In the genomic region with DNA sequence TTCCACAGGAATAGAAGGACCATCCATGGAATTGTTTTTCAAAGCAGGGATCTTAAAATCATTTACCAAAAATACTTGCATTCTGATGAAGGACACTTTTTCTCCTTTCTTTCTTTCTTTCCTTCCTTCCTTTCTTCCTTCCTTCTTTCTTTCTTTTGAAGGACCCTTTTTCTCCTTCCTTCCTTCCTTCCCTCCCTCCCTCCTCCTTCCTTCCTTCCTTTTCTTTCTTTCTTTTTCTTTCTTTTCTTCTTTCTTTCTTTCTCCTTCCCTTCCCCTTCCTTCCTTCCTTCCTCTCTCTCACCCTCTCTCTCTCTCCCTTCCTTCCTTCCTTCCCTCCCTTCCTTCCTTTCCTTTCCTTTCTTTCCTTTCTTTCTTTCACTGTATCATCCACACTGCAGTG, we compare ENCODE assay signal across 23 cellular contexts.
DNase-seq lines count a peak whose midpoint lies in the region; ATAC-seq and TF ChIP-seq lines count a peak whose summit lies in the region.
"Had no signal": no experiment of that assay in that cellular context is flagged by ENCODE, and none has a peak within 500 bp of the region (broad histone marks: within the 10 kb centered on the region; RNA-seq: fewer than 3 reads in every experiment).

No MANE protein-coding gene starts in this region.

- no peaks in the 10 kb centered on the region for H3K27me3 Mint-ChIP-seq in activated CD4-positive, alpha-beta T cell treated with anti-CD3 and anti-CD28 coated beads, Interleukin-2, amount 10 ng/mL, durations not matched to agents 24 days and 14 days
- no peaks in the 10 kb centered on the region for H3K27me3 Mint-ChIP-seq in CD8-positive, alpha-beta T cell (ENCODE audit: low read depth)
- H3K27me3 Mint-ChIP-seq in activated T-helper 2 cell treated with anti-CD3 and anti-CD28 coated beads, Interferon-gamma antibody, Interleukin-2, Interleukin-4, amounts not matched to agents 10 μg/mL and 5 μg/mL and 100 μg/mL, durations not matched to agents 14 hours and 24 hours and 36 hours (ENCODE audit: low read depth) = no peaks in the 10 kb centered on the region
- no peaks in the 10 kb centered on the region for H3K27me3 Mint-ChIP-seq in naive thymus-derived CD8-positive, alpha-beta T cell
- H3K27me3 Mint-ChIP-seq: CD4-positive, CD25-positive, alpha-beta regulatory T cell had no signal

- CTCF ChIA-PET in CD8-positive, alpha-beta T cell (lab: Charles Lee) = no interaction called here

- no peak for TF ChIP-seq CTCF in CD8-positive, alpha-beta T cell (IDR thresholded peaks at IDR 0.05)

- peaks cover 72% of the 10 kb centered on the region for H3K36me3 Mint-ChIP-seq in activated CD4-positive, alpha-beta T cell treated with anti-CD3 and anti-CD28 coated beads, Interleukin-2, amount 10 ng/mL, durations not matched to agents 24 days and 14 days (ENCODE audit: low read depth)
- peaks cover 73% of the 10 kb centered on the region for H3K36me3 Mint-ChIP-seq in CD8-positive, alpha-beta T cell
- peaks cover 78% of the 10 kb centered on the region for H3K36me3 Mint-ChIP-seq in activated T-helper 2 cell treated with anti-CD3 and anti-CD28 coated beads, Interferon-gamma antibody, Interleukin-2, Interleukin-4, amounts not matched to agents 10 μg/mL and 5 μg/mL and 100 μg/mL, durations not matched to agents 14 hours and 24 hours and 36 hours (ENCODE audit: low read depth)
- H3K36me3 Mint-ChIP-seq in naive thymus-derived CD8-positive, alpha-beta T cell = peaks cover 11 to 90% (median 40%) of the 10 kb centered on the region in 3 donors
- H3K36me3 Mint-ChIP-seq: stimulated activated memory B cell treated with anti-CD40 and anti-IgM and Interleukin-4, amounts not matched to agents 10 μg/mL and 1 μg/mL and 100 μg/mL, for 72 hours had no signal

- peak overlapping the region; percentile 54 for H3K27ac Mint-ChIP-seq in activated CD4-positive, alpha-beta T cell treated with anti-CD3 and anti-CD28 coated beads, Interleukin-2, amount 10 ng/mL, durations not matched to agents 24 days and 14 days
- peak overlapping the region; percentile 70 for H3K27ac Mint-ChIP-seq in CD8-positive, alpha-beta T cell
- H3K27ac Mint-ChIP-seq in activated T-helper 2 cell treated with anti-CD3 and anti-CD28 coated beads, Interferon-gamma antibody, Interleukin-2, Interleukin-4, amounts not matched to agents 10 μg/mL and 5 μg/mL and 100 μg/mL, durations not matched to agents 14 hours and 24 hours and 36 hours = peak overlapping the region; percentile 77
- H3K27ac Mint-ChIP-seq in naive thymus-derived CD8-positive, alpha-beta T cell = peak overlapping the region in 6 of 10 donors; percentile 23 to 72 (median 70)
- H3K27ac Mint-ChIP-seq: HFFc6; nephron progenitor cell; stimulated activated memory B cell treated with anti-CD40 and anti-IgM and Interleukin-4, amounts not matched to agents 10 μg/mL and 1 μg/mL and 100 μg/mL, for 72 hours had no signal

- H3K4me3 Mint-ChIP-seq in activated CD4-positive, alpha-beta T cell treated with anti-CD3 and anti-CD28 coated beads, Interleukin-2, amount 10 ng/mL, durations not matched to agents 24 days and 14 days = no peak overlapping the region
- no peak overlapping the region for H3K4me3 Mint-ChIP-seq in CD8-positive, alpha-beta T cell
- H3K4me3 Mint-ChIP-seq in activated T-helper 2 cell treated with anti-CD3 and anti-CD28 coated beads, Interferon-gamma antibody, Interleukin-2, Interleukin-4, amounts not matched to agents 10 μg/mL and 5 μg/mL and 100 μg/mL, durations not matched to agents 14 hours and 24 hours and 36 hours (ENCODE audit: low read depth) = peak overlapping the region; percentile 34
- no peak overlapping the region for H3K4me3 Mint-ChIP-seq in naive thymus-derived CD8-positive, alpha-beta T cell
- H3K4me3 Mint-ChIP-seq: HFFc6; nephron progenitor cell; stimulated activated memory B cell treated with anti-CD40 and anti-IgM and Interleukin-4, amounts not matched to agents 10 μg/mL and 1 μg/mL and 100 μg/mL, for 72 hours had no signal

- no peak overlapping the region for H3K4me3 ChIP-seq in CD8-positive, alpha-beta T cell (ENCODE audit: low read depth, low read length)
- H3K4me3 ChIP-seq: breast epithelium, gastroesophageal sphincter, lower lobe of right lung, PC-9, SK-N-MC had no signal

- intact Hi-C loops in activated CD4-positive, alpha-beta T cell treated with anti-CD3 and anti-CD28 coated beads, Interleukin-2, amount 10 ng/mL, durations not matched to agents 24 days and 14 days (cut with micrococcal nuclease) = no loop called here
- intact Hi-C loops in CD8-positive, alpha-beta T cell (cut with DNase I, micrococcal nuclease) = no loop called here
- intact Hi-C loops in activated T-helper 2 cell treated with anti-CD3 and anti-CD28 coated beads, Interferon-gamma antibody, Interleukin-2, Interleukin-4, amounts not matched to agents 10 μg/mL and 5 μg/mL and 100 μg/mL, durations not matched to agents 14 hours and 24 hours and 36 hours (cut with micrococcal nuclease) = loop anchor here (10.0 kb wide), 3 partner anchors 370 to 680 kb away; a partner anchor contains a TSS

- POLR2A ChIA-PET in CD8-positive, alpha-beta T cell (lab: Charles Lee) = interaction anchor here (1.9 kb wide), 1 partner anchor 25 kb away, joined by 4 read pairs; no protein-coding TSS in a partner anchor
- POLR2A ChIA-PET in naive thymus-derived CD8-positive, alpha-beta T cell (lab: Charles Lee) = interaction anchor here (0.7 to 1.3 kb wide), 2 partner anchors 13 to 81 kb away, joined by 3 read pairs; no protein-coding TSS in a partner anchor

- no peak overlapping the region for H3K27ac ChIP-seq in CD8-positive, alpha-beta T cell (ENCODE audit: low read depth, low read length)
- H3K27ac ChIP-seq: breast epithelium, gastroesophageal sphincter, lower lobe of right lung, PC-9, SK-N-MC, VCaP had no signal

- no peaks in the 10 kb centered on the region for H3K27me3 ChIP-seq in CD8-positive, alpha-beta T cell (ENCODE audit: insufficient read depth, low read length)
- H3K27me3 ChIP-seq: breast epithelium, gastroesophageal sphincter had no signal

- H3K4me1 ChIP-seq in CD8-positive, alpha-beta T cell (ENCODE audit: insufficient read depth, low read length) = no peaks in the 10 kb centered on the region
- H3K4me1 ChIP-seq: breast epithelium, lower lobe of right lung had no signal

- ATAC-seq in CD8-positive, alpha-beta T cell = no peak
- no peak for ATAC-seq in naive thymus-derived CD8-positive, alpha-beta T cell
- ATAC-seq in HG03342 (IDR thresholded peaks at IDR 0.05; ENCODE audit: unreplicated experiment) = no peak
- ATAC-seq: gastroesophageal sphincter; lower lobe of right lung; stimulated activated memory B cell treated with anti-CD40 and anti-IgM and Interleukin-4, amounts not matched to agents 10 μg/mL and 1 μg/mL and 100 μg/mL, for 72 hours had no signal

- no peak for DNase-seq in activated CD4-positive, alpha-beta T cell treated with anti-CD3 and anti-CD28 coated beads, Interleukin-2, amount 10 ng/mL, durations not matched to agents 24 days and 14 days
- DNase-seq in activated CD4-positive, alpha-beta T cell treated with anti-CD3 and anti-CD28 coated beads for 4 hours = no peak
- DNase-seq in CD8-positive, alpha-beta T cell = no peak
- DNase-seq in activated T-helper 2 cell treated with anti-CD3 and anti-CD28 coated beads, Interferon-gamma antibody, Interleukin-2, Interleukin-4, amounts not matched to agents 10 μg/mL and 5 μg/mL and 100 μg/mL, durations not matched to agents 14 hours and 24 hours and 36 hours (ENCODE audit: low spot score) = no peak
- DNase-seq in naive thymus-derived CD8-positive, alpha-beta T cell = no peak
- DNase-seq in T-helper 9 cell = no peak
- no peak for DNase-seq in kidney glomerular epithelial cell (lab: John Stamatoyannopoulos, UW)
- DNase-seq: activated CD4-positive, alpha-beta T cell treated with anti-CD3 and anti-CD28 coated beads, Interleukin-2, amount 50 U/mL, for 4 hours; CD4-positive, CD25-positive, alpha-beta regulatory T cell; DMS 273 treated with DMSO at 0.1 percent for 48 hours; GOT3; HFFc6; lower lobe of right lung; NCI-H146; nephron progenitor cell; PC-9; stimulated activated CD4-positive, alpha-beta T cell treated with anti-CD3 and anti-CD28 coated beads, Interleukin-15, amount 100 ng/mL, for 24 hours had no signal

- H3K4me1 Mint-ChIP-seq in activated CD4-positive, alpha-beta T cell treated with anti-CD3 and anti-CD28 coated beads, Interleukin-2, amount 10 ng/mL, durations not matched to agents 24 days and 14 days = peaks cover 59% of the 10 kb centered on the region
- peaks cover 34% of the 10 kb centered on the region for H3K4me1 Mint-ChIP-seq in CD8-positive, alpha-beta T cell (ENCODE audit: low read depth)
- peaks cover 62% of the 10 kb centered on the region for H3K4me1 Mint-ChIP-seq in activated T-helper 2 cell treated with anti-CD3 and anti-CD28 coated beads, Interferon-gamma antibody, Interleukin-2, Interleukin-4, amounts not matched to agents 10 μg/mL and 5 μg/mL and 100 μg/mL, durations not matched to agents 14 hours and 24 hours and 36 hours (ENCODE audit: low read depth)
- peaks cover 25 to 42% (median 39%) of the 10 kb centered on the region in 4 donors for H3K4me1 Mint-ChIP-seq in naive thymus-derived CD8-positive, alpha-beta T cell
- H3K4me1 Mint-ChIP-seq: nephron progenitor cell; stimulated activated memory B cell treated with anti-CD40 and anti-IgM and Interleukin-4, amounts not matched to agents 10 μg/mL and 1 μg/mL and 100 μg/mL, for 72 hours had no signal

- peaks cover 17% of the 10 kb centered on the region for H3K36me3 ChIP-seq in CD8-positive, alpha-beta T cell (ENCODE audit: insufficient read depth, low read length)
- H3K36me3 ChIP-seq: breast epithelium, gastroesophageal sphincter, lower lobe of right lung had no signal

- no peaks in the 10 kb centered on the region for H3K9me3 ChIP-seq in CD8-positive, alpha-beta T cell (ENCODE audit: low read length)
- H3K9me3 ChIP-seq: breast epithelium, gastroesophageal sphincter, lower lobe of right lung had no signal

- H3K9me3 Mint-ChIP-seq in activated CD4-positive, alpha-beta T cell treated with anti-CD3 and anti-CD28 coated beads, Interleukin-2, amount 10 ng/mL, durations not matched to agents 24 days and 14 days = peaks cover 14% of the 10 kb centered on the region
- H3K9me3 Mint-ChIP-seq in CD8-positive, alpha-beta T cell = no peaks in the 10 kb centered on the region
- peaks cover 4% of the 10 kb centered on the region for H3K9me3 Mint-ChIP-seq in activated T-helper 2 cell treated with anti-CD3 and anti-CD28 coated beads, Interferon-gamma antibody, Interleukin-2, Interleukin-4, amounts not matched to agents 10 μg/mL and 5 μg/mL and 100 μg/mL, durations not matched to agents 14 hours and 24 hours and 36 hours
- H3K9me3 Mint-ChIP-seq in naive thymus-derived CD8-positive, alpha-beta T cell = no peaks in the 10 kb centered on the region
- H3K9me3 Mint-ChIP-seq: CD4-positive, CD25-positive, alpha-beta regulatory T cell; HFFc6 had no signal
